ENCODE assay signal across 8 cellular contexts in genomic region chr13:44969858-44970484, GRCh38. TPM values are rescaled to one million over a fixed set of nuclear protein-coding genes. Genes with fewer than 3 reads are reported as not detected.
A peak's percentile ranks its signal among the peaks of the same experiment; 100 is the strongest.
DNase-seq lines count a peak whose midpoint lies in the region; FAIRE-seq and TF ChIP-seq lines count a peak whose summit lies in the region.

No MANE protein-coding gene starts in this region.

- intact Hi-C loops in adrenal gland (cut with DNase I) = loop anchor here (5.0 to 10.0 kb wide), 3 partner anchors 43 to 485 kb away; no protein-coding TSS in a partner anchor

- FAIRE-seq in small intestine (lab: Jason Lieb, UNC) = peak; percentile 36

- H3K36me3 ChIP-seq in adrenal gland (replicated peaks in 1 of 2) = peaks cover 0 to 8% of the 10 kb centered on the region in 2 donors
- no peaks in the 10 kb centered on the region for H3K36me3 ChIP-seq in small intestine (ENCODE audit: control insufficient read depth in 2 of 2, insufficient read depth in 2 of 2, low read length in 2 of 2)

- peak; percentile 63 for DNase-seq in NCI-H2107 treated with DMSO at 0.1 percent for 48 hours (lab: John Stamatoyannopoulos, UW; ENCODE audit: unreplicated experiment)
- DNase-seq in NCI-H2107 (lab: John Stamatoyannopoulos, UW) = no peak
- peak; percentile 41 for DNase-seq in NCI-H146 (lab: John Stamatoyannopoulos, UW)
- DNase-seq in adrenal gland = peak in 1 of 7 donors; percentile 33
- peak; percentile 31 for DNase-seq in hepatic stellate cell (ENCODE audit: low spot score)
- DNase-seq in small intestine = peak; percentile 62
- DNase-seq in activated naive CD4-positive, alpha-beta T cell (lab: John Stamatoyannopoulos, UW) = no peak
- no peak for DNase-seq in T-helper 1 cell

- H3K9me3 ChIP-seq in adrenal gland (replicated peaks in 1 of 3) (no peaks in the 10 kb centered on the region), small intestine (ENCODE audit: control insufficient read depth, low read depth) (no peaks in the 10 kb centered on the region)

- 42 to 47% (median 43%) methylated on average over 2 of the region's 2 CpGs for WGBS in adrenal gland, 4 donors
- 47 to 48% (median 48%) methylated on average over 2 of the region's 2 CpGs for WGBS in small intestine, 3 donors

- no peak for TF ChIP-seq POLR2A in adrenal gland (IDR thresholded peaks at IDR 0.05)

- H3K27ac ChIP-seq in adrenal gland (no peak overlapping the region), small intestine (ENCODE audit: low read depth in 1 of 2, low read length in 1 of 2) (no peak overlapping the region)

- H3K27me3 ChIP-seq in adrenal gland (no peaks in the 10 kb centered on the region), small intestine (ENCODE audit: control insufficient read depth in 2 of 2, insufficient read depth in 2 of 2, low read length in 2 of 2) (no peaks in the 10 kb centered on the region)

- H3K4me1 ChIP-seq in adrenal gland (replicated peaks in 1 of 2) (peaks cover 13 to 26% of the 10 kb centered on the region in 2 donors), small intestine (ENCODE audit: control insufficient read depth in 2 of 2, insufficient read depth in 1 of 2, low read depth in 1 of 2, low read length in 1 of 2) (no peaks in the 10 kb centered on the region)

- H3K4me3 ChIP-seq in adrenal gland (no peak overlapping the region), small intestine (ENCODE audit: low read depth in 1 of 2, low read length in 2 of 2) (no peak overlapping the region)

- peak; percentile 70 to 88 (median 84) for TF ChIP-seq CTCF in adrenal gland (IDR thresholded peaks at IDR 0.05)

RNA-seq across cellular contexts. Expression of gene NUFIP1, which starts 19.3 kb away (rescaled TPM):
- total RNA-seq in adrenal gland = 1 to 10 TPM in 7 of 8 donors, under 1 TPM in 1; 0.79 to 6.9 (median 4.1) TPM
- polyA plus RNA-seq in adrenal gland (1 to 10 TPM; 2.7 to 9.3 (median 2.8) TPM), small intestine (1 to 10 TPM; 1.3 to 2.6 (median 1.6) TPM)

RNA-seq across cellular contexts. Expression of gene GPALPP1, which starts 19.4 kb away (rescaled TPM):
- total RNA-seq in adrenal gland = 10 to 100 TPM; 12.7 to 38.6 (median 24.0) TPM
- polyA plus RNA-seq in adrenal gland = 10 to 100 TPM in 2 of 3 donors, 1 to 10 TPM in 1; 9.6 to 20.6 (median 11.3) TPM
- 10 to 100 TPM in 1 of 3 donors, 1 to 10 TPM in 2; 6.8 to 12.6 (median 7.4) TPM for polyA plus RNA-seq in small intestine

Comparison
In these comparisons a context has a peak if more than half of its experiments do, and no peak if none do; other contexts are left out.
1. DNase-seq: peak in NCI-H2107 treated with DMSO at 0.1 percent for 48 hours (single experiment), NCI-H146 (single experiment), hepatic stellate cell (single experiment) and small intestine (single experiment); none in NCI-H2107 (single experiment), activated naive CD4-positive, alpha-beta T cell (0 of 4) and T-helper 1 cell (0 of 5).